In genomic region chr11:61955416-61956135, GRCh38 we compare ENCODE assay signal across 8 cellular contexts. TPM values are rescaled to one million over a fixed set of nuclear protein-coding genes. Genes with fewer than 3 reads are reported as not detected.
A peak's percentile ranks its signal among the peaks of the same experiment; 100 is the strongest.
DNase-seq lines count a peak whose midpoint lies in the region; ATAC-seq and TF ChIP-seq lines count a peak whose summit lies in the region.

No MANE protein-coding gene starts in this region.

- no peaks in the 10 kb centered on the region for H4K20me1 ChIP-seq in PC-3 (ENCODE audit: low read length)

- no peaks in the 10 kb centered on the region for H3K36me3 Mint-ChIP-seq in type B pancreatic cell

- H3K27me3 ChIP-seq in colonic mucosa (no peaks in the 10 kb centered on the region), mesenchymal stem cell (ENCODE audit: control insufficient read depth in 1 of 2, insufficient read depth in 1 of 2, low read length in 2 of 2) (peaks cover 0 to 23% of the 10 kb centered on the region in 2 experiments), PC-3 (ENCODE audit: low read length) (no peaks in the 10 kb centered on the region)

- H3K27me3 Mint-ChIP-seq in type B pancreatic cell = peaks cover 24% of the 10 kb centered on the region

- H3K4me1 ChIP-seq in colonic mucosa = peaks cover 6% of the 10 kb centered on the region
- peaks cover 13% of the 10 kb centered on the region for H3K4me1 ChIP-seq in mesenchymal stem cell (ENCODE audit: control insufficient read depth, insufficient read depth, low read depth, low read length)
- peaks cover 8% of the 10 kb centered on the region for H3K4me1 ChIP-seq in PC-3 (ENCODE audit: insufficient read depth, low read length)

- peak overlapping the region; percentile 99 for H2BK120ac ChIP-seq in mesenchymal stem cell (ENCODE audit: low read depth, low read length)

- peak overlapping the region; percentile 98 for H4K8ac ChIP-seq in mesenchymal stem cell (ENCODE audit: low read length)

- H3K23ac ChIP-seq in mesenchymal stem cell (ENCODE audit: low read length in 2 of 2) = no peak overlapping the region

- peak; percentile 33 for ATAC-seq in Right ventricle myocardium inferior
- no peak for ATAC-seq in PC-3

- peak overlapping the region; percentile 75 for H3K4me2 ChIP-seq in mesenchymal stem cell (ENCODE audit: low read length, poor library complexity, severe bottlenecking)
- H3K4me2 ChIP-seq in PC-3 (ENCODE audit: low read length) = no peak overlapping the region

- H3K9me3 Mint-ChIP-seq in type B pancreatic cell = no peaks in the 10 kb centered on the region

- no peaks in the 10 kb centered on the region for H3K79me1 ChIP-seq in mesenchymal stem cell (replicated peaks; ENCODE audit: low read length, poor library complexity, severe bottlenecking)

- no peaks in the 10 kb centered on the region for H3K4me1 Mint-ChIP-seq in type B pancreatic cell (ENCODE audit: unreplicated experiment)

- WGBS in mesenchymal stem cell = 10% methylated on average over 56 of the region's 56 CpGs

- H2AFZ ChIP-seq in mesenchymal stem cell (ENCODE audit: low read depth, low read length) (no peak overlapping the region), PC-3 (ENCODE audit: low read length) (no peak overlapping the region)

- POLR2A ChIA-PET in PC-3 (lab: Charles Lee; ENCODE audit: unreplicated experiment) = no interaction called here

- peak overlapping the region; percentile 82 to 95 for H3K14ac ChIP-seq in mesenchymal stem cell (ENCODE audit: low read length in 2 of 2)

- no peak overlapping the region for H2BK5ac ChIP-seq in mesenchymal stem cell (ENCODE audit: low read depth, low read length, poor library complexity, severe bottlenecking)

- H3K18ac ChIP-seq in mesenchymal stem cell (ENCODE audit: low read depth in 1 of 2, low read length in 2 of 2) = peak overlapping the region; percentile 74 to 83

- no peaks in the 10 kb centered on the region for H3K9me2 ChIP-seq in PC-3 (replicated peaks; ENCODE audit: low read length)

- H3K36me3 ChIP-seq in colonic mucosa = no peaks in the 10 kb centered on the region
- peaks cover 3 to 42% of the 10 kb centered on the region in 2 experiments for H3K36me3 ChIP-seq in mesenchymal stem cell (ENCODE audit: control insufficient read depth in 1 of 2, insufficient read depth in 2 of 2, low read depth in 1 of 2, low read length in 2 of 2)
- no peaks in the 10 kb centered on the region for H3K36me3 ChIP-seq in PC-3 (ENCODE audit: low read depth, low read length)

- BruUV-seq in PC-3 (replicated peaks; lab: Mats Ljungman, UMichigan) = no TSS peak

- peak overlapping the region; percentile 80 to 95 for H2BK12ac ChIP-seq in mesenchymal stem cell (ENCODE audit: low read length in 2 of 2)

- peak overlapping the region; percentile 94 for H2BK15ac ChIP-seq in mesenchymal stem cell (ENCODE audit: low read depth, poor library complexity, severe bottlenecking)

- H3K9ac ChIP-seq in colonic mucosa (ENCODE audit: low read depth in 2 of 2, low read length in 2 of 2) = peak overlapping the region; percentile 37 to 51
- peak overlapping the region; percentile 91 for H3K9ac ChIP-seq in mesenchymal stem cell (ENCODE audit: low read length)
- no peak overlapping the region for H3K9ac ChIP-seq in PC-3 (ENCODE audit: low read length)

- H3K27ac ChIP-seq in colonic mucosa (peak overlapping the region; percentile 39), mesenchymal stem cell (ENCODE audit: low read length, poor library complexity, severe bottlenecking) (no peak overlapping the region), PC-3 (ENCODE audit: low read length) (no peak overlapping the region)

- H3K4ac ChIP-seq in mesenchymal stem cell (ENCODE audit: low read depth in 1 of 2, low read length in 2 of 2) = peak overlapping the region; percentile 83 to 88

- H2AK5ac ChIP-seq in mesenchymal stem cell (ENCODE audit: low read length, severe bottlenecking) = no peak overlapping the region

- TF ChIP-seq CTCF in colonic mucosa (IDR thresholded peaks at IDR 0.05) (no peak), type B pancreatic cell (conservative IDR thresholded peaks at IDR 0.05) (no peak), PC-3 (conservative IDR thresholded peaks at IDR 0.05; ENCODE audit: low read depth, low read length) (no peak)

- H3K27ac Mint-ChIP-seq in type B pancreatic cell = no peak overlapping the region

- H3K4me3 Mint-ChIP-seq in type B pancreatic cell = peak overlapping the region; percentile 58

- CTCF ChIA-PET in PC-3 (lab: Charles Lee) = interaction anchor here (0.6 kb wide), 1 partner anchor 85 kb away, joined by 3 read pairs; no protein-coding TSS in a partner anchor

- peak overlapping the region; percentile 96 for H4K91ac ChIP-seq in mesenchymal stem cell (ENCODE audit: low read length)

- H3K9me3 ChIP-seq in colonic mucosa = no peaks in the 10 kb centered on the region
- no peaks in the 10 kb centered on the region for H3K9me3 ChIP-seq in mesenchymal stem cell (ENCODE audit: control insufficient read depth, low read length)
- H3K9me3 ChIP-seq in PC-3 (ENCODE audit: low read length) = no peaks in the 10 kb centered on the region

- H3F3A ChIP-seq in PC-3 (ENCODE audit: low read length, unreplicated experiment) = no peaks in the 10 kb centered on the region

- no peaks in the 10 kb centered on the region for H3K79me2 ChIP-seq in PC-3 (ENCODE audit: low read length)

- peak overlapping the region; percentile 29 for H3K4me3 ChIP-seq in colonic mucosa
- peak overlapping the region; percentile 2 to 76 for H3K4me3 ChIP-seq in mesenchymal stem cell (ENCODE audit: insufficient read depth in 1 of 2, low read depth in 1 of 2, low read length in 2 of 2)
- no peak overlapping the region for H3K4me3 ChIP-seq in PC-3 (ENCODE audit: low read length)

- intact Hi-C loops in Right ventricle myocardium inferior (cut with DNase I) = loop anchor here (10.0 kb wide), 1 partner anchor 99 kb away; no protein-coding TSS in a partner anchor
- intact Hi-C loops in cardiac septum (cut with DNase I) = loop anchor here (10.0 kb wide), 1 partner anchor 99 kb away; no protein-coding TSS in a partner anchor
- intact Hi-C loops in colonic mucosa (cut with DNase I) = no loop called here
- intact Hi-C loops in PC-3 (cut with micrococcal nuclease) = no loop called here

- peak; percentile 84 for DNase-seq in Right ventricle myocardium inferior (ENCODE audit: missing footprints)
- no peak for DNase-seq in cardiac septum (ENCODE audit: low spot score)
- peak; percentile 50 for DNase-seq in colonic mucosa
- peak; percentile 35 for DNase-seq in mesenchymal stem cell
- peak; percentile 62 for DNase-seq in type B pancreatic cell (ENCODE audit: extremely low spot score, unreplicated experiment)
- DNase-seq in HuH-7.5 (ENCODE audit: low spot score) = no peak
- no peak for DNase-seq in PC-3
- no peak for DNase-seq in amygdala (lab: John Stamatoyannopoulos, UW)

RNA-seq across cellular contexts. Expression of gene BEST1, which starts 5.4 kb away (rescaled TPM):
- total RNA-seq in Right ventricle myocardium inferior (1.9 TPM), cardiac septum (1.1 TPM), colonic mucosa (under 1 TPM; 0.58 to 0.77 TPM), type B pancreatic cell (ENCODE audit: low replicate concordance) (0.14 and 0.31 TPM in 2 replicates), PC-3 (2014; rRNA removed) (0.22 TPM in 1 of 2 replicates, not detected in the other)
- polyA plus RNA-seq in mesenchymal stem cell (2013, experiment 1 of 2) = 2.9 TPM
- 2.6 TPM for polyA plus RNA-seq in mesenchymal stem cell (2013, experiment 2 of 2)

RNA-seq across cellular contexts. Expression of gene FTH1, which starts 11.9 kb away (rescaled TPM):
- 2,493 TPM for total RNA-seq in Right ventricle myocardium inferior
- 3,174 TPM for total RNA-seq in cardiac septum
- 1,000 to 10,000 TPM; 5,286 to 5,395 TPM for total RNA-seq in colonic mucosa
- polyA plus RNA-seq in mesenchymal stem cell (2013, experiment 1 of 2) = 3,841 TPM
- polyA plus RNA-seq in mesenchymal stem cell (2013, experiment 2 of 2) = 3,893 TPM
- 1,346 and 2,108 TPM in 2 replicates for total RNA-seq in type B pancreatic cell (ENCODE audit: low replicate concordance)
- total RNA-seq in PC-3 (2014; rRNA removed) = 1,927 and 1,937 TPM in 2 replicates

RNA-seq across cellular contexts. Expression of gene RAB3IL1, which starts 38.2 kb away (rescaled TPM):
- total RNA-seq in Right ventricle myocardium inferior = 14.0 TPM
- total RNA-seq in cardiac septum = 9.4 TPM
- 1 to 10 TPM; 3.7 to 5.9 TPM for total RNA-seq in colonic mucosa
- polyA plus RNA-seq in mesenchymal stem cell (2013, experiment 1 of 2) = 10.9 TPM
- polyA plus RNA-seq in mesenchymal stem cell (2013, experiment 2 of 2) = 10.4 TPM
- total RNA-seq in type B pancreatic cell (ENCODE audit: low replicate concordance) = 2.1 and 16.6 TPM in 2 replicates
- 6.6 and 7.9 TPM in 2 replicates for total RNA-seq in PC-3 (2014; rRNA removed)

Comparison
In these comparisons a context has a peak if more than half of its experiments do, and no peak if none do; other contexts are left out.
1. DNase-seq: peak in Right ventricle myocardium inferior (single experiment), colonic mucosa (single experiment), mesenchymal stem cell (single experiment) and type B pancreatic cell (single experiment); none in cardiac septum (single experiment), HuH-7.5 (single experiment), PC-3 (single experiment) and amygdala (0 of 56).
2. intact Hi-C loops: an anchor here in Right ventricle myocardium inferior (10.0 kb wide) and cardiac septum (10.0 kb wide); none called in colonic mucosa and PC-3.